In the genomic region with DNA sequence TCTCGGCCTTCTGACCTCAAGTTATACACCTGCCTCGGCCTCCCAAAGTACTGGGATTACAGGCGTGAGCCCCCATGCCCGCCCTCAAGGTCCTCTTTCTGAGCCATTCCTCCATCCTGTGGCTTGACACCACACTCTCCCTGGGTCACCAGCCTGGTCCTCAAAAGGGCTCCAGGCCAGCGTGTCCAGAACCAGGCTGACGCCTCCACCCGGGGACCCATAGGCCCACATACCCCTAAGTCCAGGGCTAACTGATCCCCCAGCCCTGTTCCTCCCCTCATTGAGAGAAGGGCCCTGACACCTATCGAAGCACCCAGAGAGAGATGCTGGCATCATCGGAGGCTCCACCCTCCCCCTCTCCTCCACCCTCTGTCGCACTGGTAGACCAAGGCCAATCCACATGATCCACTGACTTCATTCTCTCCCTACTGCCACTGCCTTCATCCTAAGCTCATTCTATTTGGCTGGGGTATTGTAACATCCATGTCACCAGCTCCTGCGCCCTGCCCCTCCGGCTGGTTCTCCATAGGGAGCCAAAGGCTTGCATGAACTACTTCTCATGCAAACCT, we compare ENCODE assay signal across 1 cellular context.
TF ChIP-seq lines count a peak whose summit lies in the region.

No MANE protein-coding gene starts in this region.

TF ChIP-seq in H1, 55 proteins besides CTCF, POLR2A, EP300 and RAD21:
- TF ChIP-seq RFX5 (IDR thresholded peaks at IDR 0.05; ENCODE audit: borderline replicate concordance, low read depth, low read length): no peak
- TF ChIP-seq GABPA (IDR thresholded peaks at IDR 0.05; ENCODE audit: borderline replicate concordance, insufficient read depth, low read length): no peak
- TF ChIP-seq FOSL1 (IDR thresholded peaks at IDR 0.05; ENCODE audit: insufficient read depth, low read depth, low read length): no peak
- TF ChIP-seq SP4 (IDR thresholded peaks at IDR 0.05; ENCODE audit: low read length): no peak
- no peak for TF ChIP-seq JUN (IDR thresholded peaks at IDR 0.05; ENCODE audit: low read depth, low read length)
- no peak for TF ChIP-seq CHD1 (IDR thresholded peaks at IDR 0.05; ENCODE audit: low read depth, low read length)
- TF ChIP-seq RBBP5 (IDR thresholded peaks at IDR 0.05; ENCODE audit: borderline replicate concordance, low read depth, low read length): no peak
